Comparison of ENCODE assay signal across 18 cellular contexts in the genomic region with DNA sequence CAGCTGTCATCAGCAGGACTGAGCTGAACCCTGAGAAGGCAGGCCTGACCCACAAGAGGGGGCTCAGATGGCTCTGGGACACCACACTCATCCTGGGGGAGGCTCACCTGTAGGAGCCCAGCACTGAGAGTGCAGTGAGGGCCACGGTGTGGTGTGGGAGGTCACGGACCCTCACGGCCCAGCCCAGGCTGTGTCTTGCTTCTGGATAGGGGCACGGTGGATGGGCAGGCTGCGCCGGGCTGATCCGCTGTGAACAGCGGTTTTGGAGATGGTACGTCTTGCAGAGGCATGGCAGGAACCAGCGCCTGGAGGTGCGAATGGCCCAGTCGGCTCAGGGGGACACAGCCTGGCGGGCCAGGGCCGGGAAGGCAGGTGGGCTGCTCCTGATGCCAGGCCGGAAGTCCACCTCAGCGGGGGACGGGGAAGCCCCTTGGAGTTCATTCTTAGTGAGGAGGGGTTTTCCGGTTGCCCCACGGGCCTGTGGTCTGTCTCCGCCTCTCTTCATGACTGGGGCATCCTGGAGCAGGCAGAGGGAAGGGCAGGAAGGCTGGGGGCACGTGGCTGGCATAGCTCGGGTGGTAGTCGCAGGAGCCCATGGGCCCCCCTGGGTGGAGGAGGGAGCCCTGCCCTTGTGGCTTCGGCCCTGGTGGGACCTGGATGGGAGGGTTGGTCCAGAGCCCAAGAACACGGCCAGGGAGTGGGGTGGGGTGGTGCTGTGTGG.
"Had no signal": no experiment of that assay in that cellular context is flagged by ENCODE, and none has a peak within 500 bp of the region (broad histone marks: within the 10 kb centered on the region; RNA-seq: fewer than 3 reads in every experiment).

No MANE protein-coding gene starts in this region.

- H3K27me3 ChIP-seq: thyroid gland, uterus had no signal

- H3K36me3 ChIP-seq: esophagus muscularis mucosa, gastrocnemius medialis, heart right ventricle, suprapubic skin, thyroid gland, uterus had no signal

- H3K4me3 ChIP-seq: esophagus muscularis mucosa, gastrocnemius medialis, heart right ventricle, smooth muscle cell, suprapubic skin, thyroid gland, uterus had no signal

- H3K4me1 ChIP-seq: esophagus muscularis mucosa, gastrocnemius medialis, heart right ventricle, suprapubic skin, thyroid gland, uterus had no signal

- DNase-seq: effector memory CD4-positive, alpha-beta T cell; gastrocnemius medialis; hypothalamus; islet precursor cell; mammary epithelial cell; naive thymus-derived CD4-positive, alpha-beta T cell; nephron progenitor cell; stimulated activated CD4-positive, alpha-beta T cell treated with anti-CD3 and anti-CD28 coated beads, Interleukin-4, amount 100 ng/mL, for 1 hour; stimulated activated CD8-positive, alpha-beta memory T cell treated with anti-CD3 and anti-CD28 coated beads, Interleukin-4, amount 100 ng/mL, for 48 hours; stimulated activated naive CD8-positive, alpha-beta T cell treated with anti-CD3 and anti-CD28 coated beads, Interleukin-15, Interleukin-2, amounts not matched to agents 100 U/mL and 50 U/mL, for 24 hours; thyroid gland; uterus had no signal

- H3K9me3 ChIP-seq: esophagus muscularis mucosa, gastrocnemius medialis, heart right ventricle, suprapubic skin, thyroid gland, uterus had no signal

- ATAC-seq: gastrocnemius medialis; naive thymus-derived CD4-positive, alpha-beta T cell; stimulated activated effector memory CD8-positive, alpha-beta T cell treated with anti-CD3 and anti-CD28 coated beads, Interleukin-12 subunit alpha, Interleukin-12 subunit beta, amount 100 ng/mL, for 72 hours; stimulated activated naive CD8-positive, alpha-beta T cell treated with anti-CD3 and anti-CD28 coated beads, Interleukin-15, Interleukin-2, amounts not matched to agents 100 U/mL and 50 U/mL, for 24 hours had no signal

- H3K27ac ChIP-seq: esophagus muscularis mucosa, gastrocnemius medialis, heart right ventricle, suprapubic skin, thyroid gland, uterus had no signal

- FAIRE-seq: endometrium had no signal
